8 cellular contexts compared by ENCODE assay signal in genomic region chr1:35930593-35931423, GRCh38. TPM values are rescaled to one million over a fixed set of nuclear protein-coding genes. Genes with fewer than 3 reads are reported as not detected.
DNase-seq lines count a peak whose midpoint lies in the region; TF ChIP-seq lines count a peak whose summit lies in the region.

AGO3 (plus strand) TSS chr1:35931105; CDS start chr1:35931427, 322 bp downstream.

- H3K9me3 ChIP-seq in SK-N-MC (ENCODE audit: low read depth, low read length) (no peaks in the 10 kb centered on the region), neutrophil (no peaks in the 10 kb centered on the region)

- TF ChIP-seq CTCF in HFFc6 (IDR thresholded peaks at IDR 0.05) (no peak), neutrophil (IDR thresholded peaks at IDR 0.05) (no peak), subcutaneous adipose tissue (IDR thresholded peaks at IDR 0.05; ENCODE audit: low read depth) (no peak)

- no peaks in the 10 kb centered on the region for H3K36me3 Mint-ChIP-seq in HFFc6 (ENCODE audit: low read depth)
- peaks cover 1% of the 10 kb centered on the region for H3K36me3 Mint-ChIP-seq in activated naive CD4-positive, alpha-beta T cell treated with anti-CD3 and anti-CD28 coated beads for 36 hours (ENCODE audit: low read depth)

- H3K27ac ChIP-seq in SK-N-MC (peak within 1 kb of the TSS; percentile 92), neutrophil (peak within 1 kb of the TSS; percentile 95)

- no peaks in the 10 kb centered on the region for H3K9me3 Mint-ChIP-seq in HFFc6
- H3K9me3 Mint-ChIP-seq in activated naive CD4-positive, alpha-beta T cell treated with anti-CD3 and anti-CD28 coated beads for 36 hours: no peaks in the 10 kb centered on the region

- H3K27ac Mint-ChIP-seq in HFFc6: peak within 1 kb of the TSS; percentile 96
- peak within 1 kb of the TSS; percentile 90 for H3K27ac Mint-ChIP-seq in activated naive CD4-positive, alpha-beta T cell treated with anti-CD3 and anti-CD28 coated beads for 36 hours

- peaks cover 44% of the 10 kb centered on the region for H3K4me1 Mint-ChIP-seq in HFFc6 (ENCODE audit: low read depth)
- H3K4me1 Mint-ChIP-seq in activated naive CD4-positive, alpha-beta T cell treated with anti-CD3 and anti-CD28 coated beads for 36 hours (ENCODE audit: low read depth): peaks cover 35% of the 10 kb centered on the region

- H3K36me3 ChIP-seq in SK-N-MC (ENCODE audit: insufficient read depth, low read length) (no peaks in the 10 kb centered on the region), neutrophil (no peaks in the 10 kb centered on the region)

- DNase-seq in GM03348 (ENCODE audit: low spot score) (peak; percentile 95), HFFc6 (peak; percentile 69), NAMALWA (ENCODE audit: low spot score) (peak; percentile 94), SK-N-MC (ENCODE audit: low read depth, low spot score) (no peak), germinal center (ENCODE audit: low spot score) (peak; percentile 90)
- peak; percentile 92 for DNase-seq in activated naive CD4-positive, alpha-beta T cell treated with anti-CD3 and anti-CD28 coated beads for 36 hours

- H3K4me3 ChIP-seq in SK-N-MC: peak within 1 kb of the TSS; percentile 93
- peak within 1 kb of the TSS; percentile 84 to 88 for H3K4me3 ChIP-seq in neutrophil (ENCODE audit: low read depth in 1 of 2, low read length in 1 of 2)

- intact Hi-C loops in activated naive CD4-positive, alpha-beta T cell treated with anti-CD3 and anti-CD28 coated beads for 36 hours (cut with micrococcal nuclease): loop anchor here (1.0 to 5.0 kb wide), 7 partner anchors 48 to 738 kb away; partner anchors contain the start of genes ADPRS, AGO1, CLSPN and SFPQ

- CTCF ChIA-PET in activated naive CD4-positive, alpha-beta T cell treated with anti-CD3 and anti-CD28 coated beads for 36 hours (lab: Charles Lee): interaction anchor here (0.6 to 0.7 kb wide), 2 partner anchors 73 to 127 kb away, joined by 3 to 4 read pairs; no protein-coding TSS in a partner anchor

- H3K27me3 Mint-ChIP-seq in HFFc6 (ENCODE audit: insufficient read depth): no peaks in the 10 kb centered on the region; the same call in 1 of the 2 replicates
- no peaks in the 10 kb centered on the region for H3K27me3 Mint-ChIP-seq in activated naive CD4-positive, alpha-beta T cell treated with anti-CD3 and anti-CD28 coated beads for 36 hours (ENCODE audit: low read depth)

- H3K4me3 Mint-ChIP-seq in HFFc6: peak within 1 kb of the TSS; percentile 96
- H3K4me3 Mint-ChIP-seq in activated naive CD4-positive, alpha-beta T cell treated with anti-CD3 and anti-CD28 coated beads for 36 hours: peak within 1 kb of the TSS; percentile 94

- peaks cover 21 to 25% of the 10 kb centered on the region in 2 experiments for H3K4me1 ChIP-seq in neutrophil (ENCODE audit: control insufficient read depth in 1 of 2, insufficient read depth in 1 of 2, low read depth in 1 of 2, low read length in 1 of 2)

- H3K27me3 ChIP-seq in neutrophil: no peaks in the 10 kb centered on the region

- H3K9ac ChIP-seq in SK-N-MC (ENCODE audit: insufficient read length): peak within 1 kb of the TSS; percentile 82

RNA-seq across cellular contexts. Expression of gene AGO3, which starts in this region (rescaled TPM):
- 10 to 100 TPM; 18.3 to 24.0 (median 21.4) TPM for total RNA-seq in HFFc6 (2021; fragmentation: NEBNext Ultra II Directional; extraction: Animal tissue kit (Norgen Biotek cat#: 25700))
- total RNA-seq in activated naive CD4-positive, alpha-beta T cell treated with anti-CD3 and anti-CD28 coated beads for 36 hours: 10 to 100 TPM; 25.1 to 28.2 TPM
- 10 to 100 TPM; 22.2 to 29.7 (median 25.6) TPM for total RNA-seq in subcutaneous adipose tissue
